In genomic region chr12:48890657-48891418, GRCh38 we compare ENCODE assay signal across 8 cellular contexts. TPM values are rescaled to one million over a fixed set of nuclear protein-coding genes. Genes with fewer than 3 reads are reported as not detected.
DNase-seq lines count a peak whose midpoint lies in the region; ATAC-seq and TF ChIP-seq lines count a peak whose summit lies in the region.

No MANE protein-coding gene starts in this region.

- H3K79me2 ChIP-seq in Karpas-422 (ENCODE audit: low read length) = no peaks in the 10 kb centered on the region

- no peak overlapping the region for H3K4me3 ChIP-seq in Karpas-422 (ENCODE audit: low read length)

- H3K4me1 ChIP-seq in Karpas-422 (ENCODE audit: low read length) = no peaks in the 10 kb centered on the region

- H3K9me3 ChIP-seq in Karpas-422 (ENCODE audit: low read length) = no peaks in the 10 kb centered on the region

- no peak overlapping the region; the same call in 1 of the 2 replicates for H3K9ac ChIP-seq in Karpas-422 (ENCODE audit: low read length)

- peak; percentile 96 for TF ChIP-seq CTCF in nephron progenitor cell (IDR thresholded peaks at IDR 0.05)

- H3K27me3 Mint-ChIP-seq in activated T-helper 17 cell treated with anti-CD3 and anti-CD28 coated beads, Interleukin-2, amount 50 U/mL, for 72 hours = peaks cover 12% of the 10 kb centered on the region
- H3K27me3 Mint-ChIP-seq in nephron progenitor cell (ENCODE audit: low read depth, poor library complexity) = peaks cover 36% of the 10 kb centered on the region
- H3K27me3 Mint-ChIP-seq in stimulated activated naive B cell treated with anti-CD40 and anti-IgM and Interleukin-4, amounts not matched to agents 10 μg/mL and 1 μg/mL and 100 μg/mL, for 72 hours = peaks cover 16 to 33% of the 10 kb centered on the region in 2 donors

- peak overlapping the region; percentile 39 for H3K4me2 ChIP-seq in Karpas-422 (ENCODE audit: low read depth, low read length, poor library complexity, severe bottlenecking)

- H3K4me1 Mint-ChIP-seq in activated T-helper 17 cell treated with anti-CD3 and anti-CD28 coated beads, Interleukin-2, amount 50 U/mL, for 72 hours = no peaks in the 10 kb centered on the region
- H3K4me1 Mint-ChIP-seq in nephron progenitor cell = peaks cover 32% of the 10 kb centered on the region
- peaks cover 3 to 10% of the 10 kb centered on the region in 2 donors for H3K4me1 Mint-ChIP-seq in stimulated activated naive B cell treated with anti-CD40 and anti-IgM and Interleukin-4, amounts not matched to agents 10 μg/mL and 1 μg/mL and 100 μg/mL, for 72 hours

- no peaks in the 10 kb centered on the region for H4K20me1 ChIP-seq in Karpas-422 (ENCODE audit: insufficient read depth, low read depth, low read length)

- H3K4me3 Mint-ChIP-seq in activated T-helper 17 cell treated with anti-CD3 and anti-CD28 coated beads, Interleukin-2, amount 50 U/mL, for 72 hours = peak overlapping the region; percentile 28
- H3K4me3 Mint-ChIP-seq in nephron progenitor cell = peak overlapping the region; percentile 69
- H3K4me3 Mint-ChIP-seq in stimulated activated naive B cell treated with anti-CD40 and anti-IgM and Interleukin-4, amounts not matched to agents 10 μg/mL and 1 μg/mL and 100 μg/mL, for 72 hours = peak overlapping the region in 1 of 2 donors; percentile 5

- no peaks in the 10 kb centered on the region for H3K9me2 ChIP-seq in Karpas-422 (replicated peaks; ENCODE audit: insufficient read depth, low read length)

- no peaks in the 10 kb centered on the region for H3K9me3 Mint-ChIP-seq in activated T-helper 17 cell treated with anti-CD3 and anti-CD28 coated beads, Interleukin-2, amount 50 U/mL, for 72 hours
- no peaks in the 10 kb centered on the region for H3K9me3 Mint-ChIP-seq in nephron progenitor cell
- H3K9me3 Mint-ChIP-seq in stimulated activated naive B cell treated with anti-CD40 and anti-IgM and Interleukin-4, amounts not matched to agents 10 μg/mL and 1 μg/mL and 100 μg/mL, for 72 hours = no peaks in the 10 kb centered on the region

- no peak overlapping the region for H2AFZ ChIP-seq in Karpas-422 (ENCODE audit: low read length)

- H3K36me3 Mint-ChIP-seq in activated T-helper 17 cell treated with anti-CD3 and anti-CD28 coated beads, Interleukin-2, amount 50 U/mL, for 72 hours (ENCODE audit: low read depth) = no peaks in the 10 kb centered on the region
- no peaks in the 10 kb centered on the region for H3K36me3 Mint-ChIP-seq in nephron progenitor cell (ENCODE audit: low read depth)
- no peaks in the 10 kb centered on the region for H3K36me3 Mint-ChIP-seq in stimulated activated naive B cell treated with anti-CD40 and anti-IgM and Interleukin-4, amounts not matched to agents 10 μg/mL and 1 μg/mL and 100 μg/mL, for 72 hours

- H3K27me3 ChIP-seq in Karpas-422 (ENCODE audit: low read length) = no peaks in the 10 kb centered on the region

- no peak overlapping the region for H3K27ac Mint-ChIP-seq in activated T-helper 17 cell treated with anti-CD3 and anti-CD28 coated beads, Interleukin-2, amount 50 U/mL, for 72 hours
- H3K27ac Mint-ChIP-seq in nephron progenitor cell = peak overlapping the region; percentile 17
- no peak overlapping the region for H3K27ac Mint-ChIP-seq in stimulated activated naive B cell treated with anti-CD40 and anti-IgM and Interleukin-4, amounts not matched to agents 10 μg/mL and 1 μg/mL and 100 μg/mL, for 72 hours

- H3K36me3 ChIP-seq in Karpas-422 (ENCODE audit: insufficient read depth, low read length) = no peaks in the 10 kb centered on the region

- no peak overlapping the region for H3K27ac ChIP-seq in Karpas-422 (ENCODE audit: low read length)

- ATAC-seq in activated T-helper 17 cell treated with anti-CD3 and anti-CD28 coated beads, Interleukin-2, amount 50 U/mL, for 72 hours (replicated peaks) = peak; percentile 99
- peak; percentile 99 for ATAC-seq in stimulated activated naive B cell treated with anti-CD40 and anti-IgM and Interleukin-4, amounts not matched to agents 10 μg/mL and 1 μg/mL and 100 μg/mL, for 72 hours (replicated peaks)

- DNase-seq in NCI-H524 (lab: John Stamatoyannopoulos, UW) = peak; percentile 46 to 72
- DNase-seq in NCI-H524 treated with DMSO at 0.1 percent for 48 hours (lab: John Stamatoyannopoulos, UW) = no peak
- DNase-seq in Karpas-422 = peak; percentile 87
- peak; percentile 43 for DNase-seq in RPMI7951 (ENCODE audit: low read depth)
- DNase-seq in fibroblast of the conjunctiva (ENCODE audit: low read depth) = peak; percentile 36
- peak; percentile 91 for DNase-seq in nephron progenitor cell
- DNase-seq in stimulated activated naive B cell treated with anti-CD40 and anti-IgM and Interleukin-4, amounts not matched to agents 10 μg/mL and 1 μg/mL and 100 μg/mL, for 72 hours = peak; percentile 65

RNA-seq across cellular contexts. Expression of gene RND1, which starts 25.2 kb away (rescaled TPM):
- 0.60 and 1.4 TPM in 2 replicates for total RNA-seq in Karpas-422 (2014; rRNA removed; shearing (Covaris generic); ENCODE audit: low replicate concordance)
- total RNA-seq in RPMI7951 (2014; rRNA removed; shearing (Covaris generic)) = 0.29 TPM in 1 of 2 replicates, not detected in the other
- 1 to 10 TPM; 2.5 to 4.2 TPM for total RNA-seq in activated T-helper 17 cell treated with anti-CD3 and anti-CD28 coated beads, Interleukin-2, amount 50 U/mL, for 72 hours

RNA-seq across cellular contexts. Expression of gene FKBP11, which starts 34.5 kb away (rescaled TPM):
- 22.0 and 29.8 TPM in 2 replicates for total RNA-seq in Karpas-422 (2014; rRNA removed; shearing (Covaris generic); ENCODE audit: low replicate concordance)
- 27.6 and 31.7 TPM in 2 replicates for total RNA-seq in RPMI7951 (2014; rRNA removed; shearing (Covaris generic))
- 100 to 1,000 TPM in 1 of 2 donors, 10 to 100 TPM in 1; 55.0 to 100 TPM for total RNA-seq in activated T-helper 17 cell treated with anti-CD3 and anti-CD28 coated beads, Interleukin-2, amount 50 U/mL, for 72 hours

RNA-seq across cellular contexts. Expression of gene DDX23, which starts 38.9 kb away (rescaled TPM):
- total RNA-seq in Karpas-422 (2014; rRNA removed; shearing (Covaris generic); ENCODE audit: low replicate concordance) = 37.0 and 68.0 TPM in 2 replicates
- total RNA-seq in RPMI7951 (2014; rRNA removed; shearing (Covaris generic)) = 55.7 and 59.1 TPM in 2 replicates
- 100 to 1,000 TPM in 1 of 2 donors, 10 to 100 TPM in 1; 81.4 to 122 TPM for total RNA-seq in activated T-helper 17 cell treated with anti-CD3 and anti-CD28 coated beads, Interleukin-2, amount 50 U/mL, for 72 hours
